Comparison of ENCODE assay signal across 1 cellular context in genomic region chr17:57881143-57881542, GRCh38.
TF ChIP-seq lines count a peak whose summit lies in the region.

No MANE protein-coding gene starts in this region.

TF ChIP-seq in endothelial cell of umbilical vein, 7 proteins besides CTCF, POLR2A, EP300 and RAD21 (continued from another document):
- no peak for TF ChIP-seq EZH2 (IDR thresholded peaks at IDR 0.05; ENCODE audit: borderline replicate concordance, low read depth, low read length, severe bottlenecking)
- no peak for TF ChIP-seq MAX (IDR thresholded peaks at IDR 0.05; ENCODE audit: insufficient read depth, insufficient read length)
- no peak for TF ChIP-seq MYC (IDR thresholded peaks at IDR 0.05; ENCODE audit: low read depth, low read length)
- TF ChIP-seq JUN (IDR thresholded peaks at IDR 0.05; ENCODE audit: borderline replicate concordance, insufficient read depth, insufficient read length, low read depth), result no peak
- TF ChIP-seq GATA2 (IDR thresholded peaks at IDR 0.05; ENCODE audit: insufficient read depth, insufficient read length, low read depth, low read length), result no peak
